Comparison of ENCODE assay signal across 1 cellular context in the genomic region with DNA sequence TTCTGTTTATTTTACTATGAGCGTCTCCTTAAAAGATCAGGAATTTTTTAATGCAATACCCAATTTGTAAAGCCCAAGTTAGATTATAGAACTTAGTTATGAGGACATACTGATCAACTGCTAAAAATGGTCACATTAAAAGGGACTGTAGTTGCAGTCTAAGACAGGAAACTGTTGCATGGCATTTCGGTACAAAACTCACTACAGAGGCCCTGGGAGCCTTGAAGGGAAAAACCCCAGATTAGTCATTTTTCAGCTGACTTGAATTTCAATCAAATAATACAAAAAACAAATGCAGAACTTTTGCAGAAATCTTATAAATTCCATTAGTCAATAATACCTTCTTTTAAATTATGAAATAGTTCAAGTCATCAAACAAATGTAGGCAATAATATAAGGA.
A peak's percentile ranks its signal among the peaks of the same experiment; 100 is the strongest.
TF ChIP-seq lines count a peak whose summit lies in the region.

No MANE protein-coding gene starts in this region.

TF ChIP-seq in endothelial cell of umbilical vein, 7 proteins besides CTCF, POLR2A, EP300 and RAD21 (continued from another document):
- TF ChIP-seq MYC (IDR thresholded peaks at IDR 0.05; ENCODE audit: low read depth, low read length) (no peak), EZH2 (IDR thresholded peaks at IDR 0.05; ENCODE audit: borderline replicate concordance, low read depth, low read length, severe bottlenecking) (no peak), FOS (IDR thresholded peaks at IDR 0.05; ENCODE audit: borderline replicate concordance, insufficient read depth, low read length) (peak; percentile 6), POLR2AphosphoS5 (IDR thresholded peaks at IDR 0.05; ENCODE audit: insufficient read depth, low read depth, low read length) (no peak)
